ENCODE assay signal across 13 cellular contexts in the genomic region with DNA sequence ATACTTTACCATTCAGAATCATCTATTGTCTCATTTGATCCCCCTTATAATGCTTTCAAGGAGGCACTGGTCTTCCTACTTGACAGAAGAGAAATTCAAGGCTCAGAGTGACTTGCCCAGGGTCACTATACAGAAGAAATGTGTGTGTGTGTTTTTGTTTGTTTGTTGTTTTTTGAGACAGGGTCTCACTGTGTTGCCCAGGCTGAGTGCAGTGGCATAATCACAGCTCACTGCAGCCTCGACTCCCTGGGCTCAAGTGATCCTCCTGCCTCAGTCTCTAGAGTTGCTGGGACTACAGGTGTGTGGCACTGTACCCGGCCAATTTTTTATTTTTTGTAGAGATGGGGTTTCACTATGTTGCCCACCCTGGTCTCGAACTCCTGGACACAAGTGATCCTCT.
"Had no signal": no experiment of that assay in that cellular context is flagged by ENCODE, and none has a peak within 500 bp of the region (broad histone marks: within the 10 kb centered on the region; RNA-seq: fewer than 3 reads in every experiment).

No MANE protein-coding gene starts in this region.

- H3K27me3 ChIP-seq: esophagus muscularis mucosa had no signal

- H3K36me3 ChIP-seq: esophagus muscularis mucosa, lower lobe of right lung had no signal

- ATAC-seq: activated CD4-positive, CD25-positive, alpha-beta regulatory T cell treated with anti-CD3 and anti-CD28 coated beads, Interleukin-2, amount 50 U/mL, for 24 hours; activated naive CD4-positive, alpha-beta T cell treated with anti-CD3 and anti-CD28 coated beads, Interleukin-2, amount 50 U/mL, for 72 hours; left cardiac atrium; lower lobe of right lung; right cardiac atrium had no signal

- H3K4me3 ChIP-seq: esophagus muscularis mucosa, lower lobe of right lung had no signal

- H3K9me3 ChIP-seq: esophagus muscularis mucosa, lower lobe of right lung had no signal

- H3K27ac ChIP-seq: esophagus muscularis mucosa, lower lobe of right lung had no signal

- H3K4me3 Mint-ChIP-seq: mesothelial cell of epicardium had no signal

- FAIRE-seq: colon, small intestine had no signal

- H3K36me3 Mint-ChIP-seq: activated naive CD4-positive, alpha-beta T cell treated with anti-CD3 and anti-CD28 coated beads, Interleukin-2, amount 50 U/mL, for 72 hours; mesothelial cell of epicardium had no signal

- H3K9me3 Mint-ChIP-seq: activated naive CD4-positive, alpha-beta T cell treated with anti-CD3 and anti-CD28 coated beads, Interleukin-2, amount 50 U/mL, for 72 hours; mesothelial cell of epicardium had no signal

- H3K27ac Mint-ChIP-seq: activated naive CD4-positive, alpha-beta T cell treated with anti-CD3 and anti-CD28 coated beads, Interleukin-2, amount 50 U/mL, for 72 hours had no signal

- DNase-seq: activated CD4-positive, alpha-beta T cell treated with anti-CD3 and anti-CD28 coated beads, Interleukin-2, amount 50 U/mL, for 4 hours; activated effector memory CD4-positive, alpha-beta T cell treated with Interleukin-2 at 50 U/mL for 16 hours; activated T-cell treated with anti-CD3 and anti-CD28 coated beads, Interleukin-2, amount 50 U/mL, for 1 hour; foreskin fibroblast; left cardiac atrium; lower lobe of right lung; right cardiac atrium; small intestine had no signal
